10 cellular contexts compared by ENCODE assay signal in genomic region chr1:226657788-226658537, GRCh38.
A peak's percentile ranks its signal among the peaks of the same experiment; 100 is the strongest.
DNase-seq lines count a peak whose midpoint lies in the region; ATAC-seq and TF ChIP-seq lines count a peak whose summit lies in the region.
"Had no signal": no experiment of that assay in that cellular context is flagged by ENCODE, and none has a peak within 500 bp of the region (broad histone marks: within the 10 kb centered on the region; RNA-seq: fewer than 3 reads in every experiment).

No MANE protein-coding gene starts in this region.

- peaks cover 32 to 56% of the 10 kb centered on the region in 2 donors for H3K36me3 Mint-ChIP-seq in stimulated activated naive B cell treated with anti-CD40 and anti-IgM and Interleukin-4, amounts not matched to agents 10 μg/mL and 1 μg/mL and 100 μg/mL, for 72 hours

- no peaks in the 10 kb centered on the region for H3K9me3 ChIP-seq in OCI-LY1 (ENCODE audit: low read length)

- H3K27me3 Mint-ChIP-seq in stimulated activated naive B cell treated with anti-CD40 and anti-IgM and Interleukin-4, amounts not matched to agents 10 μg/mL and 1 μg/mL and 100 μg/mL, for 72 hours, result no peaks in the 10 kb centered on the region

- H3K4me3 ChIP-seq in OCI-LY1 (ENCODE audit: low read depth, low read length, poor library complexity, severe bottlenecking), result peak overlapping the region; percentile 9

- H3K4me1 ChIP-seq in OCI-LY1 (ENCODE audit: insufficient read depth, low read length, severe bottlenecking), result no peaks in the 10 kb centered on the region

- 0 out of 2 replicates have a peak overlapping the region, but pooled peaks have one; percentile 12 for H3K9ac ChIP-seq in OCI-LY1 (ENCODE audit: low read length)

- no peak overlapping the region for H3K27ac ChIP-seq in OCI-LY1 (ENCODE audit: low read depth, low read length, poor library complexity, severe bottlenecking)

- no peak overlapping the region for H2AFZ ChIP-seq in OCI-LY1 (ENCODE audit: low read length)

- TF ChIP-seq CTCF in OCI-LY1 (IDR thresholded peaks at IDR 0.05; ENCODE audit: low read length), result no peak

- no peaks in the 10 kb centered on the region for H4K20me1 ChIP-seq in OCI-LY1 (ENCODE audit: insufficient read depth, low read length)

- H3F3A ChIP-seq in OCI-LY1 (ENCODE audit: insufficient read depth, low read length), result peaks cover 21% of the 10 kb centered on the region

- no peaks in the 10 kb centered on the region for H3K79me2 ChIP-seq in OCI-LY1 (ENCODE audit: insufficient read depth, low read length)

- H3K4me3 Mint-ChIP-seq in stimulated activated naive B cell treated with anti-CD40 and anti-IgM and Interleukin-4, amounts not matched to agents 10 μg/mL and 1 μg/mL and 100 μg/mL, for 72 hours, result no peak overlapping the region
- H3K4me3 Mint-ChIP-seq: H9 had no signal

- DNase-seq in NCI-H748 (lab: John Stamatoyannopoulos, UW; ENCODE audit: unreplicated experiment) (peak; percentile 59), NCI-H748 treated with DMSO at 0.1 percent for 48 hours (lab: John Stamatoyannopoulos, UW) (no peak), germinal center (ENCODE audit: low spot score) (no peak), iPS-NIHi7 (ENCODE audit: extremely low spot score) (no peak)
- DNase-seq in stimulated activated naive B cell treated with anti-CD40 and anti-IgM and Interleukin-4, amounts not matched to agents 10 μg/mL and 1 μg/mL and 100 μg/mL, for 72 hours, result no peak
- DNase-seq in stimulated activated CD4-positive, alpha-beta T cell treated with anti-CD3 and anti-CD28 coated beads, Interleukin-15, amount 100 ng/mL, for 24 hours, result no peak
- DNase-seq: activated T-cell treated with anti-CD3 and anti-CD28 coated beads, Interleukin-2, amount 50 U/mL, for 48 hours; H9 had no signal

- 0 out of 2 replicates have a peak, but pooled peaks cover 12% of the 10 kb centered on the region for H3K36me3 ChIP-seq in OCI-LY1 (ENCODE audit: insufficient read depth, low read length)

- no peaks in the 10 kb centered on the region for H3K27me3 ChIP-seq in OCI-LY1 (ENCODE audit: insufficient read depth, low read length)

- peaks cover 0 to 59% of the 10 kb centered on the region in 2 donors for H3K4me1 Mint-ChIP-seq in stimulated activated naive B cell treated with anti-CD40 and anti-IgM and Interleukin-4, amounts not matched to agents 10 μg/mL and 1 μg/mL and 100 μg/mL, for 72 hours

- H3K27ac Mint-ChIP-seq in stimulated activated naive B cell treated with anti-CD40 and anti-IgM and Interleukin-4, amounts not matched to agents 10 μg/mL and 1 μg/mL and 100 μg/mL, for 72 hours, result peak overlapping the region; percentile 80

- no peaks in the 10 kb centered on the region for H3K9me3 Mint-ChIP-seq in stimulated activated naive B cell treated with anti-CD40 and anti-IgM and Interleukin-4, amounts not matched to agents 10 μg/mL and 1 μg/mL and 100 μg/mL, for 72 hours
- H3K9me3 Mint-ChIP-seq: H9 had no signal

- peak overlapping the region; percentile 72; the same call in 1 of the 2 replicates for H3K4me2 ChIP-seq in OCI-LY1 (ENCODE audit: low read length)

- H3K9me2 ChIP-seq in OCI-LY1 (ENCODE audit: low read depth, low read length), result no peaks in the 10 kb centered on the region

- ATAC-seq in esophagus mucosa, result peak; percentile 52
- ATAC-seq in stimulated activated naive B cell treated with anti-CD40 and anti-IgM and Interleukin-4, amounts not matched to agents 10 μg/mL and 1 μg/mL and 100 μg/mL, for 72 hours (replicated peaks), result no peak
